ENCODE assay signal across 17 cellular contexts in genomic region chr6:71476872-71477271, GRCh38.
DNase-seq lines count a peak whose midpoint lies in the region; ATAC-seq and TF ChIP-seq lines count a peak whose summit lies in the region.
"Had no signal": no experiment of that assay in that cellular context is flagged by ENCODE, and none has a peak within 500 bp of the region (broad histone marks: within the 10 kb centered on the region; RNA-seq: fewer than 3 reads in every experiment).

No MANE protein-coding gene starts in this region.

- H3K18ac ChIP-seq in neuronal stem cell (ENCODE audit: low read length) = no peak overlapping the region

- H3K27me3 ChIP-seq in mammary epithelial cell (ENCODE audit: insufficient read depth, low read length) = no peaks in the 10 kb centered on the region
- H3K27me3 ChIP-seq in foreskin keratinocyte = no peaks in the 10 kb centered on the region
- H3K27me3 ChIP-seq in neuronal stem cell (ENCODE audit: control insufficient read depth in 3 of 3, insufficient read depth in 3 of 3, low read depth in 1 of 3, low read length in 3 of 3) = no peaks in the 10 kb centered on the region
- no peaks in the 10 kb centered on the region for H3K27me3 ChIP-seq in stomach
- H3K27me3 ChIP-seq: BLaER1 treated with 17β-estradiol and CSF1 and Interleukin-3, amounts not matched to agents 10 nM and 100 nM had no signal

- H2BK5ac ChIP-seq in neuronal stem cell (ENCODE audit: low read length) = no peak overlapping the region

- intact Hi-C loops in mammary epithelial cell (cut with micrococcal nuclease) (no loop called here), MCF 10A (cut with micrococcal nuclease) (no loop called here), stomach (cut with DNase I; ENCODE audit: low total_unique reads) (no loop called here)

- in situ Hi-C loops in mammary epithelial cell (cut with MboI; ENCODE audit: low sequenced_read_pairs in 2 of 2) = no loop called here

- peaks cover 42% of the 10 kb centered on the region for H3K4me1 ChIP-seq in mammary epithelial cell (ENCODE audit: insufficient read depth, low read length)
- peaks cover 42% of the 10 kb centered on the region for H3K4me1 ChIP-seq in foreskin keratinocyte
- peaks cover 0 to 23% of the 10 kb centered on the region in 2 donors for H3K4me1 ChIP-seq in neuronal stem cell (ENCODE audit: control insufficient read depth in 2 of 2, insufficient read depth in 1 of 2, low read depth in 1 of 2, low read length in 2 of 2)
- H3K4me1 ChIP-seq in stomach = peaks cover 0 to 15% (median 7%) of the 10 kb centered on the region in 4 donors

- H4K8ac ChIP-seq in neuronal stem cell (ENCODE audit: low read depth, low read length) = no peak overlapping the region

- H2AK5ac ChIP-seq in neuronal stem cell (ENCODE audit: low read depth, low read length) = no peak overlapping the region

- no TSS peak for BruUV-seq in mammary epithelial cell (replicated peaks; lab: Mats Ljungman, UMichigan)
- BruUV-seq in MCF 10A (replicated peaks; lab: Mats Ljungman, UMichigan) = no TSS peak

- H3K79me1 ChIP-seq in neuronal stem cell (ENCODE audit: low read depth, low read length) = no peaks in the 10 kb centered on the region

- H3K9ac ChIP-seq in mammary epithelial cell (ENCODE audit: insufficient read depth, low read length) (no peak overlapping the region), neuronal stem cell (ENCODE audit: low read depth, low read length, poor library complexity) (no peak overlapping the region)
- H3K9ac ChIP-seq: BLaER1 treated with 17β-estradiol and CSF1 and Interleukin-3, amounts not matched to agents 10 nM and 100 nM had no signal

- peaks cover 25% of the 10 kb centered on the region for H3K4me1 Mint-ChIP-seq in MCF 10A (ENCODE audit: insufficient read depth, unreplicated experiment)

- H3K27ac Mint-ChIP-seq in MCF 10A (ENCODE audit: low read depth, unreplicated experiment) = no peak overlapping the region

- no peaks in the 10 kb centered on the region for H3K9me3 Mint-ChIP-seq in MCF 10A (ENCODE audit: unreplicated experiment)

- no peaks in the 10 kb centered on the region for H3K79me2 ChIP-seq in mammary epithelial cell (ENCODE audit: insufficient read depth, low read length)

- CTCF ChIA-PET in mammary epithelial cell (lab: Charles Lee; ENCODE audit: low non-redundant PET) = interaction anchor here (0.6 to 0.7 kb wide), 2 partner anchors 13 to 61 kb away, joined by 3 read pairs; no protein-coding TSS in a partner anchor
- CTCF ChIA-PET in MCF 10A (lab: Yijun Ruan, JAX) = interaction anchor here (1.5 kb wide), 1 partner anchor 78 kb away, joined by 5 read pairs; no protein-coding TSS in a partner anchor

- no peak overlapping the region for H3K4me3 Mint-ChIP-seq in MCF 10A (ENCODE audit: unreplicated experiment)

- no peak for TF ChIP-seq POLR2A in stomach (IDR thresholded peaks at IDR 0.05)

- H3K4me2 ChIP-seq in mammary epithelial cell (ENCODE audit: insufficient read depth, low read depth, low read length) (peak overlapping the region; percentile 34), neuronal stem cell (ENCODE audit: insufficient read depth, low read length, poor library complexity, severe bottlenecking) (no peak overlapping the region)
- H3K4me2 ChIP-seq: PC-9 had no signal

- no peaks in the 10 kb centered on the region for H3K36me3 ChIP-seq in mammary epithelial cell (ENCODE audit: insufficient read depth, low read length)
- H3K36me3 ChIP-seq in neuronal stem cell (replicated peaks in 1 of 2; ENCODE audit: control insufficient read depth in 2 of 2, insufficient read depth in 2 of 2, low read length in 2 of 2) = no peaks in the 10 kb centered on the region
- H3K36me3 ChIP-seq in stomach = no peaks in the 10 kb centered on the region
- H3K36me3 ChIP-seq: BLaER1 treated with 17β-estradiol and CSF1 and Interleukin-3, amounts not matched to agents 10 nM and 100 nM had no signal

- POLR2A ChIA-PET in MCF 10A (lab: Yijun Ruan, JAX) = interaction anchor here (0.6 kb wide), 3 partner anchors 99 to 1310 kb away, joined by 3 read pairs; no protein-coding TSS in a partner anchor

- TF ChIP-seq EP300 in stomach (IDR thresholded peaks at IDR 0.05) = no peak

- no peak overlapping the region for H4K91ac ChIP-seq in neuronal stem cell (ENCODE audit: low read depth, low read length, poor library complexity)

- H3K4ac ChIP-seq in neuronal stem cell (ENCODE audit: low read length) = no peak overlapping the region

- H3K27ac ChIP-seq in mammary epithelial cell (ENCODE audit: insufficient read depth, low read depth, low read length) = peak overlapping the region; percentile 87
- no peak overlapping the region for H3K27ac ChIP-seq in foreskin keratinocyte
- H3K27ac ChIP-seq in neuronal stem cell (replicated peaks; ENCODE audit: low read length) = no peak overlapping the region
- H3K27ac ChIP-seq in stomach = no peak overlapping the region
- H3K27ac ChIP-seq: 22Rv1, PC-9 had no signal

- H3K4me3 ChIP-seq in mammary epithelial cell (replicated peaks in 1 of 3; ENCODE audit: insufficient read depth in 1 of 3, low read depth in 2 of 3, low read length in 3 of 3) (no peak overlapping the region), neuronal stem cell (ENCODE audit: low read length in 2 of 2) (no peak overlapping the region), stomach (no peak overlapping the region)
- H3K4me3 ChIP-seq: BLaER1 treated with 17β-estradiol and CSF1 and Interleukin-3, amounts not matched to agents 10 nM and 100 nM; PC-9 had no signal

- 50% methylated on average over 2 of the region's 2 CpGs for WGBS in mammary epithelial cell (ENCODE audit: low coverage, missing lambda C conversion rate)
- no CpG with 5 or more reads among the region's 2 CpGs for WGBS in neuronal stem cell (ENCODE audit: extremely low coverage in 2 of 2, insufficient read length in 2 of 2, insufficient replicate concordance in 1 of 2), 2 donors
- WGBS in stomach, 5 donors = 81 to 91% (median 88%) methylated on average over 2 of the region's 2 CpGs

- peak; percentile 54 for DNase-seq in mammary epithelial cell
- no peak for DNase-seq in MCF 10A (ENCODE audit: unreplicated experiment)
- peak; percentile 59 to 74 for DNase-seq in foreskin keratinocyte
- DNase-seq in neuronal stem cell (ENCODE audit: low spot score) = no peak
- no peak for DNase-seq in COR-L47 (lab: John Stamatoyannopoulos, UW)
- no peak for DNase-seq in stomach
- DNase-seq: EL, NCI-H146, NCI-H69, PC-9, Right ventricle myocardium superior had no signal

- H2BK15ac ChIP-seq in neuronal stem cell (ENCODE audit: low read length) = no peak overlapping the region

- H2BK12ac ChIP-seq in neuronal stem cell (ENCODE audit: low read length) = no peak overlapping the region

- H3K23ac ChIP-seq in neuronal stem cell (ENCODE audit: low read depth, low read length, poor library complexity) = no peak overlapping the region

- no peaks in the 10 kb centered on the region for H4K20me1 ChIP-seq in mammary epithelial cell (ENCODE audit: insufficient read depth, low read length)
- H4K20me1 ChIP-seq: BLaER1 treated with 17β-estradiol and CSF1 and Interleukin-3, amounts not matched to agents 10 nM and 100 nM had no signal

- no peak for TF ChIP-seq CTCF in mammary epithelial cell (conservative IDR thresholded peaks at IDR 0.05 in 1 of 2, IDR thresholded peaks at IDR 0.05 in 1 of 2; ENCODE audit: extremely low read depth in 1 of 2, insufficient read depth in 1 of 2, low read depth in 1 of 2, low read length in 2 of 2)
- TF ChIP-seq CTCF in MCF 10A (IDR thresholded peaks at IDR 0.05; ENCODE audit: unreplicated experiment) = no peak
- no peak for TF ChIP-seq CTCF in foreskin keratinocyte (conservative IDR thresholded peaks at IDR 0.05)
- TF ChIP-seq CTCF in stomach (IDR thresholded peaks at IDR 0.05) = no peak

- H2AFZ ChIP-seq in mammary epithelial cell (ENCODE audit: low read depth, low read length) (peak overlapping the region; percentile 19), neuronal stem cell (ENCODE audit: low read length) (peak overlapping the region; percentile 2)
- H2AFZ ChIP-seq: PC-9 had no signal

- no peaks in the 10 kb centered on the region for H3K27me3 Mint-ChIP-seq in MCF 10A (ENCODE audit: insufficient read depth, unreplicated experiment)

- dilution Hi-C loops in mammary epithelial cell (cut with HindIII; ENCODE audit: low sequenced_read_pairs) = loop anchor here (5.0 kb wide), 1 partner anchor 70 kb away; no protein-coding TSS in a partner anchor

- H3K9me3 ChIP-seq in mammary epithelial cell (replicated peaks; ENCODE audit: insufficient read depth, low read length) (no peaks in the 10 kb centered on the region), neuronal stem cell (replicated peaks in 1 of 2; ENCODE audit: control insufficient read depth in 2 of 2, insufficient read depth in 1 of 2, low read depth in 1 of 2, low read length in 2 of 2) (peaks cover 0 to 4% of the 10 kb centered on the region in 2 donors), stomach (no peaks in the 10 kb centered on the region)

- H2BK120ac ChIP-seq in neuronal stem cell (ENCODE audit: low read depth, low read length) = no peak overlapping the region

- peak; percentile 48 for ATAC-seq in foreskin keratinocyte
- ATAC-seq in HG03521 (IDR thresholded peaks at IDR 0.05; ENCODE audit: unreplicated experiment) = no peak
- ATAC-seq in GM19397 (IDR thresholded peaks at IDR 0.05; ENCODE audit: unreplicated experiment) = no peak
- ATAC-seq: HCT116, SK-N-SH treated with all-trans-retinoic acid at 6 μM for 48 hours had no signal

- no peaks in the 10 kb centered on the region for H3K36me3 Mint-ChIP-seq in MCF 10A (ENCODE audit: insufficient read depth, unreplicated experiment)

- no peak overlapping the region for H3K14ac ChIP-seq in neuronal stem cell (ENCODE audit: low read length)

Comparison
In these comparisons a context has a peak if more than half of its experiments do, and no peak if none do; other contexts are left out.
1. DNase-seq: peak in mammary epithelial cell (single experiment) and foreskin keratinocyte (2 of 2); none in MCF 10A (single experiment), neuronal stem cell (single experiment), COR-L47 (single experiment) and stomach (single experiment).